In the genomic region with DNA sequence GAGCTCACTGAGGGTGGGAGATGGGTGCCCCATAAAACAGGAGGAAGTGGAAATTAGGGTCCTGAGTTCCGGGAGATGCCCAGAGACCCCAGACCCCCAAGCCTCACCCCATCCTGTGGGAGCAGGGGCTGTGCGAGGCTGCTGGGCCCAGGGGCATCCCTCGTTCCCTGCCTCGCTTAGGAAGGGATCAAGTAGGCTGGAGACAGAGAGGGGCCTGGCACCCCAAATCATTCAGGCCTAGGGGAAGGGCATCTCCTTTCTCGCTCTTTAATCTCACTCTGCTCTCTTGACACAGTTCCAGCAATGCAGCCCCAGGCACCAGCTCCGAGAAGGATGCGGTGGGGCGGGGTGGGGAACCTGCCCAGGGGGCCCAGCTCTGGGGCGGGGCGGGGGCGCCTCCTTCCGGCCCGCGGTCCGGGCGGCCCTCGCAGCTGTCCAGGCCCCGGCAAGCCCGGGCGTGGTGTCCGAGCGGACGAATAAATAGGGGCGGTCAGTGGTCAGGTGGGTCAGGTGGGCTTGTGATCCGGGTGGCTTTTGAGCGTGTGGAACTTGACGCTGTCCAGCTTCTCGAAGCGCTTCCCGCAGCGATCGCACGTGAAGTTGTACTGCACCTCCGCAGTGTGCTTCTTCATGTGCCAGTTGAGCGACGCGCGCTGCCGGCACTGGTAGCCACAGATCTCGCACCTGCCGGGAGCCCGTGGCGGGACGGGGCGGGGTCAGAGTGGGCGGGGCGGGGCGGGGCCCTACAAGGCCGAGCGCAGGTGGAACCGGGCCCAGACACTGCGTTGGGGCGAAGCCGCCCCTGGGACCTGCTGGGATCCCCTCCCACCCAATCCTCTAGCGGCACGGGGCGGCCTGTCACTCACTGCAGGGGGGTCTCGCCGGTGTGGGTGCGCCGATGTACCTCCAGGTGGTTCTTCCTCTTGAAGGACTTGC, we compare ENCODE assay signal across 1 cellular context.
TF ChIP-seq lines count a peak whose summit lies in the region.

No MANE protein-coding gene starts in this region.

TF ChIP-seq in HepG2, 621 proteins besides CTCF, POLR2A, EP300 and RAD21:
- TF ChIP-seq MTA3 (CRISPR knock-in tag; IDR thresholded peaks at IDR 0.05) (no peak), AGO2 (optimal IDR thresholded peaks at IDR 0.05; ENCODE audit: low read depth, low read length) (peak; percentile 34)
